ENCODE assay signal across 1 cellular context in genomic region chr17:75877752-75878173, GRCh38.
A peak's percentile ranks its signal among the peaks of the same experiment; 100 is the strongest.
TF ChIP-seq lines count a peak whose summit lies in the region.

No MANE protein-coding gene starts in this region.

TF ChIP-seq in HepG2, 621 proteins besides CTCF, POLR2A, EP300 and RAD21 (continued from another document):
- TF ChIP-seq ZBTB40 (IDR thresholded peaks at IDR 0.05): no peak
- no peak; the same call in 1 of the 2 replicates for TF ChIP-seq ZBTB40 (CRISPR knock-in tag; IDR thresholded peaks at IDR 0.05)
- TF ChIP-seq PBX3 (CRISPR knock-in tag; IDR thresholded peaks at IDR 0.05; ENCODE audit: borderline replicate concordance): peak; percentile 79; the same call in 1 of the 2 replicates
- peak; percentile 27; the same call in 1 of the 2 replicates for TF ChIP-seq TBX2 (CRISPR knock-in tag; IDR thresholded peaks at IDR 0.05; ENCODE audit: borderline replicate concordance)
- peak; percentile 3; the same call in 1 of the 2 replicates for TF ChIP-seq SRY (CRISPR knock-in tag; IDR thresholded peaks at IDR 0.05)
- TF ChIP-seq SP1 (IDR thresholded peaks at IDR 0.05): no peak
- TF ChIP-seq SP1 (CRISPR knock-in tag; IDR thresholded peaks at IDR 0.05): peak; percentile 16
- no peak; the same call in 1 of the 2 replicates for TF ChIP-seq MYNN (CRISPR knock-in tag; IDR thresholded peaks at IDR 0.05; ENCODE audit: low read depth)
- peak; percentile 93 for TF ChIP-seq POGK (CRISPR knock-in tag; conservative IDR thresholded peaks at IDR 0.05)
